25 cellular contexts compared by ENCODE assay signal in the genomic region with DNA sequence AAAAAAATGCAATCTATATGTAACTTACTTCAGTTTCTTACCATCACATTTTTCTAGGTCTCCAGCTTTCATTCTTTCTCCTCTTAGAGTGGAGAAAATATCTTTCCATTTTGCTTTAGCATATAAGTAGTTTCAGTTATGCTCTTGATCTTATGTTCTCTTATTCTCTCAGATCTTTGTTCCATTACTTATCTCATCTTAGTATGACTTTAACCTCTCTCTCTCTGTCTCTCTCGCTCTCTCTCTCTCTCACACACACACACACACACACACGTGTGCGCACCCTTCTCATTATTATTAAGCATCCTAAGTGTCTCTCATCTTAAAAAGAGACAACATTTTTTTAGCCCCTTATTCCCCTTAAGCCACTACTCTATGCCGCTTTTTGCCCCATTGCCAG.
DNase-seq lines count a peak whose midpoint lies in the region; ATAC-seq, FAIRE-seq and TF ChIP-seq lines count a peak whose summit lies in the region.
"Had no signal": no experiment of that assay in that cellular context is flagged by ENCODE, and none has a peak within 500 bp of the region (broad histone marks: within the 10 kb centered on the region; RNA-seq: fewer than 3 reads in every experiment).

No MANE protein-coding gene starts in this region.

- peak overlapping the region; percentile 69 for H3K27ac Mint-ChIP-seq in activated naive CD4-positive, alpha-beta T cell treated with anti-CD3 and anti-CD28 coated beads for 36 hours
- H3K27ac Mint-ChIP-seq in activated CD4-positive, alpha-beta memory T cell treated with anti-CD3 and anti-CD28 coated beads, Interleukin-2, amount 10 ng/mL, durations not matched to agents 7 days and 5 days = peak overlapping the region; percentile 13
- H3K27ac Mint-ChIP-seq: CD14-positive monocyte had no signal

- DNase-seq in activated CD4-positive, alpha-beta T cell treated with anti-CD3 and anti-CD28 coated beads for 48 hours = peak; percentile 6
- no peak for DNase-seq in activated CD4-positive, alpha-beta T cell treated with anti-CD3 and anti-CD28 coated beads for 1 hour
- DNase-seq in activated naive CD4-positive, alpha-beta T cell treated with anti-CD3 and anti-CD28 coated beads for 36 hours = peak; percentile 5
- no peak for DNase-seq in activated naive CD4-positive, alpha-beta T cell treated with anti-CD3 and anti-CD28 coated beads, Interleukin-2, amount 50 U/mL, for 16 hours
- no peak for DNase-seq in activated CD4-positive, alpha-beta memory T cell treated with anti-CD3 and anti-CD28 coated beads, Interleukin-2, amount 10 ng/mL, durations not matched to agents 7 days and 5 days
- DNase-seq in small intestine = no peak
- no peak for DNase-seq in left lung
- DNase-seq: 8988T, ACHN, BE2C, Calu3, DMS153, DND-41, NCI-H1048, NCI-H1417, NCI-H1694, NCI-H2029 treated with DMSO at 0.1 percent for 48 hours, NCI-H2227 treated with DMSO at 0.1 percent for 48 hours, NCI-H526 treated with DMSO at 0.1 percent for 48 hours, Right ventricle myocardium superior, RPMI8226 had no signal

- POLR2A ChIA-PET in activated CD4-positive, alpha-beta memory T cell treated with anti-CD3 and anti-CD28 coated beads, Interleukin-2, amount 10 ng/mL, durations not matched to agents 7 days and 5 days (lab: Charles Lee) = no interaction called here

- intact Hi-C loops in activated naive CD4-positive, alpha-beta T cell treated with anti-CD3 and anti-CD28 coated beads for 36 hours (cut with micrococcal nuclease) = loop anchor here (1.0 to 2.0 kb wide), 2 partner anchors 14 to 93 kb away; partner anchors contain the start of gene FAAH2
- intact Hi-C loops in left lung (cut with DNase I) = no loop called here

- H3K4me1 ChIP-seq in small intestine (ENCODE audit: control insufficient read depth in 2 of 2, insufficient read depth in 1 of 2, low read depth in 1 of 2, low read length in 1 of 2) = no peaks in the 10 kb centered on the region
- no peaks in the 10 kb centered on the region for H3K4me1 ChIP-seq in left lung
- H3K4me1 ChIP-seq: BE2C had no signal

- H3K36me3 Mint-ChIP-seq in activated naive CD4-positive, alpha-beta T cell treated with anti-CD3 and anti-CD28 coated beads for 36 hours (ENCODE audit: low read depth) = peaks cover 38% of the 10 kb centered on the region
- peaks cover 14% of the 10 kb centered on the region for H3K36me3 Mint-ChIP-seq in activated CD4-positive, alpha-beta memory T cell treated with anti-CD3 and anti-CD28 coated beads, Interleukin-2, amount 10 ng/mL, durations not matched to agents 7 days and 5 days (ENCODE audit: low read depth)
- H3K36me3 Mint-ChIP-seq: CD14-positive monocyte had no signal

- no peak overlapping the region for H3K4me3 ChIP-seq in small intestine (ENCODE audit: low read depth in 1 of 2, low read length in 2 of 2)
- no peak overlapping the region for H3K4me3 ChIP-seq in left lung

- H3K27me3 ChIP-seq in small intestine (ENCODE audit: control insufficient read depth in 2 of 2, insufficient read depth in 2 of 2, low read length in 2 of 2) (no peaks in the 10 kb centered on the region), left lung (no peaks in the 10 kb centered on the region)
- H3K27me3 ChIP-seq: BE2C had no signal

- peak; percentile 47 for FAIRE-seq in small intestine (lab: Jason Lieb, UNC)
- FAIRE-seq: GM19239 had no signal

- H3K9me3 ChIP-seq in small intestine (ENCODE audit: control insufficient read depth, low read depth) (no peaks in the 10 kb centered on the region), left lung (no peaks in the 10 kb centered on the region)
- H3K9me3 ChIP-seq: BE2C had no signal

- no peak for TF ChIP-seq CTCF in left lung (IDR thresholded peaks at IDR 0.05)

- CTCF ChIA-PET in activated naive CD4-positive, alpha-beta T cell treated with anti-CD3 and anti-CD28 coated beads for 36 hours (lab: Charles Lee) = no interaction called here
- CTCF ChIA-PET in activated CD4-positive, alpha-beta memory T cell treated with anti-CD3 and anti-CD28 coated beads, Interleukin-2, amount 10 ng/mL, durations not matched to agents 7 days and 5 days (lab: Charles Lee) = no interaction called here

- H3K4me3 Mint-ChIP-seq in activated naive CD4-positive, alpha-beta T cell treated with anti-CD3 and anti-CD28 coated beads for 36 hours = no peak overlapping the region
- no peak overlapping the region for H3K4me3 Mint-ChIP-seq in activated CD4-positive, alpha-beta memory T cell treated with anti-CD3 and anti-CD28 coated beads, Interleukin-2, amount 10 ng/mL, durations not matched to agents 7 days and 5 days
- H3K4me3 Mint-ChIP-seq: CD14-positive monocyte had no signal

- no peaks in the 10 kb centered on the region for H3K27me3 Mint-ChIP-seq in activated naive CD4-positive, alpha-beta T cell treated with anti-CD3 and anti-CD28 coated beads for 36 hours (ENCODE audit: low read depth)
- no peaks in the 10 kb centered on the region for H3K27me3 Mint-ChIP-seq in activated CD4-positive, alpha-beta memory T cell treated with anti-CD3 and anti-CD28 coated beads, Interleukin-2, amount 10 ng/mL, durations not matched to agents 7 days and 5 days

- H3K9me3 Mint-ChIP-seq in activated naive CD4-positive, alpha-beta T cell treated with anti-CD3 and anti-CD28 coated beads for 36 hours = peaks cover 2% of the 10 kb centered on the region
- H3K9me3 Mint-ChIP-seq in activated CD4-positive, alpha-beta memory T cell treated with anti-CD3 and anti-CD28 coated beads, Interleukin-2, amount 10 ng/mL, durations not matched to agents 7 days and 5 days = peaks cover 2% of the 10 kb centered on the region

- H3K4me1 Mint-ChIP-seq in activated naive CD4-positive, alpha-beta T cell treated with anti-CD3 and anti-CD28 coated beads for 36 hours (ENCODE audit: low read depth) = peaks cover 8% of the 10 kb centered on the region
- peaks cover 16% of the 10 kb centered on the region for H3K4me1 Mint-ChIP-seq in activated CD4-positive, alpha-beta memory T cell treated with anti-CD3 and anti-CD28 coated beads, Interleukin-2, amount 10 ng/mL, durations not matched to agents 7 days and 5 days
- H3K4me1 Mint-ChIP-seq: CD14-positive monocyte had no signal

- ATAC-seq in left lung = no peak
- ATAC-seq in HG02623 (IDR thresholded peaks at IDR 0.05; ENCODE audit: unreplicated experiment) = no peak
- ATAC-seq: HCT116 had no signal

- 70 to 90% (median 75%) methylated on average over 4 of the region's 4 CpGs for WGBS in small intestine, 3 donors

- H3K36me3 ChIP-seq in small intestine (ENCODE audit: control insufficient read depth in 2 of 2, insufficient read depth in 2 of 2, low read length in 2 of 2) = no peaks in the 10 kb centered on the region
- H3K36me3 ChIP-seq in left lung = no peaks in the 10 kb centered on the region
- H3K36me3 ChIP-seq: BE2C had no signal

- H3K27ac ChIP-seq in small intestine (ENCODE audit: low read depth in 1 of 2, low read length in 1 of 2) (no peak overlapping the region), left lung (no peak overlapping the region)

Comparison
In these comparisons a context has a peak if more than half of its experiments do, and no peak if none do; other contexts are left out.
1. DNase-seq: peak in activated CD4-positive, alpha-beta T cell treated with anti-CD3 and anti-CD28 coated beads for 48 hours (single experiment) and activated naive CD4-positive, alpha-beta T cell treated with anti-CD3 and anti-CD28 coated beads for 36 hours (single experiment); none in activated CD4-positive, alpha-beta T cell treated with anti-CD3 and anti-CD28 coated beads for 1 hour (single experiment), activated naive CD4-positive, alpha-beta T cell treated with anti-CD3 and anti-CD28 coated beads, Interleukin-2, amount 50 U/mL, for 16 hours (single experiment), activated CD4-positive, alpha-beta memory T cell treated with anti-CD3 and anti-CD28 coated beads, Interleukin-2, amount 10 ng/mL, durations not matched to agents 7 days and 5 days (single experiment), small intestine (single experiment) and left lung (0 of 2).